8 cellular contexts compared by ENCODE assay signal in the genomic region with DNA sequence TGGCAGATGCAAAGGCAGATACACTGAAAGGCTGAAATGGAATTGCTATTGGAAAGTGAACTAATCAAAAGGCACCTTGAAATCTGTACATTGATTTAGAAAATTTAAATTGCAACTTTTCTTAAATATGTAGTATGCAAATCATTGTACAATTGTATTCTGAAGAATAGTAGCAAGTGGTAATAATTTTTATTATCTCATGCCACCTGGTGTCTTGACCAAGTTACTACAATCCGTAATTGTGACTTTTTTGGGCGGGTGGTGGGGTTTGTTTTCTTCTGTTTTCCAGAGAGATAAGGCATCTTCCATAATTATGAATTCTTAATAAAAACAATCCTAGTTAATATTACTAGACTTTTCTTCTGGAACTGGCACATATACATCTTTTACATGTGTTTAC. TPM values are rescaled to one million over a fixed set of nuclear protein-coding genes. Genes with fewer than 3 reads are reported as not detected.
DNase-seq lines count a peak whose midpoint lies in the region; ATAC-seq, FAIRE-seq and TF ChIP-seq lines count a peak whose summit lies in the region.

No MANE protein-coding gene starts in this region.

- no peak for TF ChIP-seq EP300 in sigmoid colon (IDR thresholded peaks at IDR 0.05)

- no peak overlapping the region for H3K27ac ChIP-seq in sigmoid colon

- no peaks in the 10 kb centered on the region for H3K36me3 ChIP-seq in sigmoid colon

- H3K9me3 ChIP-seq in sigmoid colon: no peaks in the 10 kb centered on the region

- H3K4me1 ChIP-seq in sigmoid colon: no peaks in the 10 kb centered on the region

- WGBS in sigmoid colon, 2 donors: 1 to 2% methylated on average over 2 of the region's 2 CpGs

- TF ChIP-seq POLR2A in sigmoid colon (IDR thresholded peaks at IDR 0.05) (no peak), GM12892 (IDR thresholded peaks at IDR 0.05; ENCODE audit: low read depth, low read length) (no peak)

- H3K4me3 ChIP-seq in sigmoid colon: no peak overlapping the region

- TF ChIP-seq CTCF in sigmoid colon (IDR thresholded peaks at IDR 0.05): peak in 3 of 4 experiments; percentile 31 to 61 (median 41)

- no peaks in the 10 kb centered on the region for H3K27me3 ChIP-seq in sigmoid colon

- intact Hi-C loops in sigmoid colon (cut with DNase I): loop anchor here (5.0 kb wide), 2 partner anchors 147 to 317 kb away; a partner anchor contains a TSS

- peak; percentile 22 for DNase-seq in NCI-H2171 treated with DMSO at 0.1 percent for 48 hours (lab: John Stamatoyannopoulos, UW)
- no peak for DNase-seq in NCI-H2171 (lab: John Stamatoyannopoulos, UW)
- peak; percentile 5 for DNase-seq in RPMI8226
- DNase-seq in fibroblast of gingiva (ENCODE audit: low read depth): peak; percentile 4
- no peak for DNase-seq in sigmoid colon
- DNase-seq in activated effector memory CD4-positive, alpha-beta T cell treated with Interleukin-2 at 50 U/mL for 16 hours: no peak
- DNase-seq in GM12892 (ENCODE audit: insufficient read length): no peak

- no peak for FAIRE-seq in GM12892 (lab: Jason Lieb, UNC)

- peak; percentile 48 for ATAC-seq in HG02588 (IDR thresholded peaks at IDR 0.05; ENCODE audit: unreplicated experiment)

RNA-seq across cellular contexts. Expression of a gene that starts 12.5 kb away (rescaled TPM):
- total RNA-seq in sigmoid colon: 10 to 100 TPM; 15.1 to 20.4 (median 18.6) TPM
- 10 to 100 TPM; 15.4 to 43.2 (median 41.4) TPM for polyA plus RNA-seq in sigmoid colon
- 27.7 TPM for polyA plus RNA-seq in GM12892 (2012; ENCODE audit: missing spikeins)

Comparison
In these comparisons a context has a peak if more than half of its experiments do, and no peak if none do; other contexts are left out.
1. DNase-seq: peak in NCI-H2171 treated with DMSO at 0.1 percent for 48 hours (single experiment), RPMI8226 (single experiment) and fibroblast of gingiva (single experiment); none in NCI-H2171 (single experiment), sigmoid colon (single experiment), activated effector memory CD4-positive, alpha-beta T cell treated with Interleukin-2 at 50 U/mL for 16 hours (single experiment) and GM12892 (single experiment).